ENCODE assay signal across 17 cellular contexts in the genomic region with DNA sequence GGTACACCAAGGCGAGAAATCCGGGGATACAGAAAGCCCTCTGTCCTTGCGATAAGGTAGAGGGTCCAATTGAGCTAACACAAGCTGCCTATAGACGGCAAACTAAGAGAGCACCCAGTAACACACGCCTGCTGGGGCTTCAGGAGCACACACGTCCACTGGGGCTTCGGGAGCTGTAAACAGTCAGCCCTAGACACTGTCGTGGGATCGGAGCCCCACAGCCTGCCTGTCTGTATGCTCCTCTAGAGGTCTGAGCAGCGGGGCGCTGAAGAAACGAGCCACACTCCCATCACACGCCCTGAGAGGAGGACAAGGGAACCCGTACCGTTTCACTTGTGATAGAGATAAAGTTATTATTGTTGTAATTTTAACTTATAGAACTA. TPM values are rescaled to one million over a fixed set of nuclear protein-coding genes. Genes with fewer than 3 reads are reported as not detected.
A peak's percentile ranks its signal among the peaks of the same experiment; 100 is the strongest.
DNase-seq lines count a peak whose midpoint lies in the region; ATAC-seq and TF ChIP-seq lines count a peak whose summit lies in the region.
"Had no signal": no experiment of that assay in that cellular context is flagged by ENCODE, and none has a peak within 500 bp of the region (broad histone marks: within the 10 kb centered on the region; RNA-seq: fewer than 3 reads in every experiment).

No MANE protein-coding gene starts in this region.

- no peaks in the 10 kb centered on the region for H3K9me3 Mint-ChIP-seq in activated CD4-positive, alpha-beta T cell treated with anti-CD3 and anti-CD28 coated beads, Interleukin-2, amount 10 ng/mL, durations not matched to agents 7 days and 5 days
- H3K9me3 Mint-ChIP-seq: nephron had no signal

- peak overlapping the region; percentile 74 for H3K18ac ChIP-seq in IMR-90 (ENCODE audit: low read depth, low read length)

- H2BK15ac ChIP-seq in IMR-90 (ENCODE audit: low read depth, low read length): peak overlapping the region; percentile 98; the same call in 2 of the 3 replicates

- H3K36me3 ChIP-seq in IMR-90 (ENCODE audit: control insufficient read depth, insufficient read depth, low read length): no peaks in the 10 kb centered on the region
- no peaks in the 10 kb centered on the region for H3K36me3 ChIP-seq in ascending aorta
- H3K36me3 ChIP-seq in osteoblast (ENCODE audit: insufficient read depth, low read length): no peaks in the 10 kb centered on the region
- H3K36me3 ChIP-seq: BE2C, lower lobe of right lung had no signal

- 0 out of 2 replicates have a peak, but pooled peaks cover 4% of the 10 kb centered on the region for H3K9me1 ChIP-seq in IMR-90 (ENCODE audit: insufficient read depth, low read length)

- CTCF ChIA-PET in IMR-90 (lab: Yijun Ruan, JAX): no interaction called here
- CTCF ChIA-PET in activated CD4-positive, alpha-beta T cell treated with anti-CD3 and anti-CD28 coated beads, Interleukin-2, amount 10 ng/mL, durations not matched to agents 7 days and 5 days (lab: Charles Lee): no interaction called here

- H3K4me2 ChIP-seq in IMR-90 (ENCODE audit: low read depth, low read length) (no peak overlapping the region; the same call in 1 of the 2 replicates), osteoblast (ENCODE audit: insufficient read depth, low read length) (no peak overlapping the region)

- peak overlapping the region; percentile 3 for H2AK9ac ChIP-seq in IMR-90 (replicated peaks; ENCODE audit: low read depth, low read length, poor library complexity)

- H4K20me1 ChIP-seq in IMR-90 (ENCODE audit: insufficient read depth, low read length): no peaks in the 10 kb centered on the region
- H4K20me1 ChIP-seq in osteoblast (ENCODE audit: insufficient read depth, low read length): no peaks in the 10 kb centered on the region

- H3K56ac ChIP-seq in IMR-90 (ENCODE audit: extremely low read depth, insufficient read depth, low read length): no peak overlapping the region

- H2BK5ac ChIP-seq in IMR-90 (ENCODE audit: low read depth, low read length, poor library complexity, severe bottlenecking): peak overlapping the region; percentile 48

- POLR2A ChIA-PET in IMR-90 (lab: Charles Lee; ENCODE audit: unreplicated experiment): interaction anchor here (0.5 kb wide), 1 partner anchor 967 kb away, joined by 6 read pairs; no protein-coding TSS in a partner anchor
- POLR2A ChIA-PET in activated CD4-positive, alpha-beta T cell treated with anti-CD3 and anti-CD28 coated beads, Interleukin-2, amount 10 ng/mL, durations not matched to agents 7 days and 5 days (lab: Charles Lee): no interaction called here

- H3K4me1 ChIP-seq in IMR-90 (ENCODE audit: control insufficient read depth, insufficient read depth, low read length) (peaks cover 13% of the 10 kb centered on the region), ascending aorta (peaks cover 3 to 19% of the 10 kb centered on the region in 2 donors), osteoblast (ENCODE audit: insufficient read depth, low read length) (no peaks in the 10 kb centered on the region)
- H3K4me1 ChIP-seq: lower lobe of right lung had no signal

- TF ChIP-seq CTCF in IMR-90 (conservative IDR thresholded peaks at IDR 0.05; ENCODE audit: low read depth, low read length) (no peak), ascending aorta (IDR thresholded peaks at IDR 0.05) (no peak), osteoblast (IDR thresholded peaks at IDR 0.05; ENCODE audit: extremely low read depth, low read depth, low read length) (no peak)

- H3K79me1 ChIP-seq in IMR-90 (ENCODE audit: low read depth in 1 of 2, low read length in 2 of 2): no peaks in the 10 kb centered on the region

- in situ Hi-C loops in IMR-90 (cut with MboI; ENCODE audit: low sequenced_read_pairs): no loop called here

- peak overlapping the region; percentile 95 for H2BK120ac ChIP-seq in IMR-90 (ENCODE audit: low read depth, low read length)

- H3K36me3 Mint-ChIP-seq in activated CD4-positive, alpha-beta T cell treated with anti-CD3 and anti-CD28 coated beads, Interleukin-2, amount 10 ng/mL, durations not matched to agents 7 days and 5 days (ENCODE audit: low read depth): no peaks in the 10 kb centered on the region

- H3K4me3 ChIP-seq in IMR-90 (ENCODE audit: insufficient read depth, low read depth, low read length) (no peak overlapping the region), ascending aorta (no peak overlapping the region), osteoblast (ENCODE audit: insufficient read depth, low read length) (no peak overlapping the region)
- H3K4me3 ChIP-seq: lower lobe of right lung had no signal

- peaks cover 2% of the 10 kb centered on the region for H3K27me3 Mint-ChIP-seq in activated CD4-positive, alpha-beta T cell treated with anti-CD3 and anti-CD28 coated beads, Interleukin-2, amount 10 ng/mL, durations not matched to agents 7 days and 5 days

- H3K4me3 Mint-ChIP-seq in activated CD4-positive, alpha-beta T cell treated with anti-CD3 and anti-CD28 coated beads, Interleukin-2, amount 10 ng/mL, durations not matched to agents 7 days and 5 days: no peak overlapping the region
- H3K4me3 Mint-ChIP-seq: nephron had no signal

- no peak for ATAC-seq in IMR-90 (ENCODE audit: low read depth)
- ATAC-seq in HG03095 (IDR thresholded peaks at IDR 0.05; ENCODE audit: unreplicated experiment): no peak
- no peak for ATAC-seq in HG03378 (IDR thresholded peaks at IDR 0.05; ENCODE audit: unreplicated experiment)

- 0 out of 2 replicates have a peak overlapping the region, but pooled peaks have one; percentile 10 for H3K9ac ChIP-seq in IMR-90 (ENCODE audit: low read depth, low read length)

- H3K27ac ChIP-seq in IMR-90 (ENCODE audit: insufficient read depth, low read length): peak overlapping the region; percentile 95
- peak overlapping the region; percentile 93 for H3K27ac ChIP-seq in ascending aorta
- peak overlapping the region; percentile 98 for H3K27ac ChIP-seq in substantia nigra (ENCODE audit: low read depth, low read length, poor library complexity, severe bottlenecking)
- no peak overlapping the region for H3K27ac ChIP-seq in osteoblast (ENCODE audit: low read depth, low read length)
- H3K27ac ChIP-seq: lower lobe of right lung, VCaP had no signal

- peak overlapping the region; percentile 89 for H2AFZ ChIP-seq in IMR-90 (replicated peaks; ENCODE audit: low read length, poor library complexity)
- no peak overlapping the region for H2AFZ ChIP-seq in osteoblast (ENCODE audit: low read length)

- peak overlapping the region; percentile 92 for H4K91ac ChIP-seq in IMR-90 (ENCODE audit: insufficient read depth, low read depth, low read length)

- H2BK20ac ChIP-seq in IMR-90 (ENCODE audit: low read depth, low read length): peak overlapping the region; percentile 90

- peak overlapping the region; percentile 95 for H2AK5ac ChIP-seq in IMR-90 (ENCODE audit: low read depth, low read length)

- dilution Hi-C loops in IMR-90 (cut with HindIII; ENCODE audit: low sequenced_read_pairs, unreplicated experiment): no loop called here

- H4K5ac ChIP-seq in IMR-90 (ENCODE audit: low read depth, low read length): peak overlapping the region; percentile 85

- H3K4me1 Mint-ChIP-seq in activated CD4-positive, alpha-beta T cell treated with anti-CD3 and anti-CD28 coated beads, Interleukin-2, amount 10 ng/mL, durations not matched to agents 7 days and 5 days: no peaks in the 10 kb centered on the region

- H3K9me3 ChIP-seq in IMR-90 (ENCODE audit: control insufficient read depth, insufficient read depth, low read length): no peaks in the 10 kb centered on the region
- peaks cover 0 to 3% of the 10 kb centered on the region in 2 donors for H3K9me3 ChIP-seq in ascending aorta
- H3K9me3 ChIP-seq in osteoblast (ENCODE audit: low read depth, low read length): no peaks in the 10 kb centered on the region
- H3K9me3 ChIP-seq: BE2C, lower lobe of right lung had no signal

- TF ChIP-seq POLR2A in IMR-90 (IDR thresholded peaks at IDR 0.05; ENCODE audit: low read depth, low read length): no peak

- peak overlapping the region; percentile 97 for H3K4ac ChIP-seq in IMR-90 (ENCODE audit: low read depth, low read length)

- no TSS peak for BruUV-seq in IMR-90 (replicated peaks; lab: Mats Ljungman, UMichigan)

- H4K8ac ChIP-seq in IMR-90 (ENCODE audit: low read depth in 2 of 2, low read length in 2 of 2): peak overlapping the region; percentile 27 to 87; a peak in 3 of 4 replicates

- TF ChIP-seq RAD21 in IMR-90 (IDR thresholded peaks at IDR 0.05; ENCODE audit: low read length): no peak

- H3K27ac Mint-ChIP-seq in activated CD4-positive, alpha-beta T cell treated with anti-CD3 and anti-CD28 coated beads, Interleukin-2, amount 10 ng/mL, durations not matched to agents 7 days and 5 days: no peak overlapping the region

- H3K27me3 ChIP-seq in IMR-90 (ENCODE audit: control insufficient read depth, insufficient read depth, low read length) (no peaks in the 10 kb centered on the region), ascending aorta (no peaks in the 10 kb centered on the region), osteoblast (ENCODE audit: insufficient read depth, low read length) (no peaks in the 10 kb centered on the region)
- H3K27me3 ChIP-seq: BE2C had no signal

- peak overlapping the region; percentile 92 for H3K14ac ChIP-seq in IMR-90 (replicated peaks; ENCODE audit: low read depth, low read length)

- no peaks in the 10 kb centered on the region for H3K79me2 ChIP-seq in osteoblast (ENCODE audit: insufficient read depth, low read length)

- intact Hi-C loops in IMR-90 (cut with micrococcal nuclease) (no loop called here), ascending aorta (cut with DNase I) (no loop called here)

- DNase-seq in IMR-90 (no peak), ascending aorta (ENCODE audit: low spot score in 2 of 2) (no peak), inferior parietal cortex (ENCODE audit: extremely low spot score) (peak; percentile 37), substantia nigra (lab: John Stamatoyannopoulos, UW) (peak in 31 of 49 donors; percentile 3 to 41 (median 23)), osteoblast (ENCODE audit: insufficient read length, low spot score, missing footprints) (no peak)
- DNase-seq in activated CD4-positive, alpha-beta T cell treated with anti-CD3 and anti-CD28 coated beads, Interleukin-2, amount 10 ng/mL, durations not matched to agents 7 days and 5 days: no peak
- DNase-seq: activated CD8-positive, alpha-beta memory T cell treated with anti-CD3 and anti-CD28 coated beads for 24 hours; BE2C; effector CD4-positive, alpha-beta T cell; lower lobe of right lung; NCI-H1105; stimulated activated CD4-positive, alpha-beta T cell treated with anti-CD3 and anti-CD28 coated beads, Interleukin-4, amount 100 ng/mL, for 4 hours had no signal

- peak overlapping the region; percentile 70 for H3K23ac ChIP-seq in IMR-90 (ENCODE audit: low read depth, low read length)

- 83% methylated on average over 2 of the region's 15 CpGs; no CpG with 5 or more reads in 1 of the 2 experiments for WGBS in IMR-90 (ENCODE audit: extremely low coverage in 2 of 2, insufficient read length in 1 of 2), 2 experiments

TF ChIP-seq in IMR-90, 13 proteins besides CTCF, POLR2A, EP300 and RAD21 (continues in another document):
- no peak for TF ChIP-seq SMC3 (IDR thresholded peaks at IDR 0.05; ENCODE audit: low read depth, low read length)

RNA-seq across cellular contexts. Expression of a gene that starts 0.5 kb away (rescaled TPM):
- total RNA-seq in IMR-90 (2012; rRNA removed) (not detected in 2 replicates), ascending aorta (2.2 TPM), osteoblast (not detected in 2 replicates)
- polyA plus RNA-seq in IMR-90 (2012; rRNA removed): not detected in 2 replicates
- not detected in 2 replicates for polyA plus RNA-seq in IMR-90 (2012; cell fraction: cytosol; rRNA removed)
- not detected in 2 replicates for polyA plus RNA-seq in IMR-90 (2012; cell fraction: nucleus; rRNA removed; ENCODE audit: low replicate concordance)
- not detected for total RNA-seq in activated CD4-positive, alpha-beta T cell treated with anti-CD3 and anti-CD28 coated beads, Interleukin-2, amount 10 ng/mL, durations not matched to agents 7 days and 5 days
- total RNA-seq: H4, lower lobe of right lung had no signal

Comparison
In these comparisons a context has a peak if more than half of its experiments do, and no peak if none do; other contexts are left out.
1. DNase-seq: peak in inferior parietal cortex (single experiment) and substantia nigra (31 of 49); none in IMR-90 (single experiment), ascending aorta (0 of 2), osteoblast (single experiment) and activated CD4-positive, alpha-beta T cell treated with anti-CD3 and anti-CD28 coated beads, Interleukin-2, amount 10 ng/mL, durations not matched to agents 7 days and 5 days (single experiment).